10 cellular contexts compared by ENCODE assay signal in genomic region chr12:119695034-119695433, GRCh38. TPM values are rescaled to one million over a fixed set of nuclear protein-coding genes. Genes with fewer than 3 reads are reported as not detected.
DNase-seq lines count a peak whose midpoint lies in the region; ATAC-seq and TF ChIP-seq lines count a peak whose summit lies in the region.
"Had no signal": no experiment of that assay in that cellular context is flagged by ENCODE, and none has a peak within 500 bp of the region (broad histone marks: within the 10 kb centered on the region; RNA-seq: fewer than 3 reads in every experiment).

No MANE protein-coding gene starts in this region.

- no peaks in the 10 kb centered on the region for H3K9me3 ChIP-seq in psoas muscle
- H3K9me3 ChIP-seq: ovary had no signal

- no peaks in the 10 kb centered on the region for H3K4me1 ChIP-seq in psoas muscle

- no peak overlapping the region for H3K27ac ChIP-seq in psoas muscle
- H3K27ac ChIP-seq: ovary had no signal

- H3K4me3 ChIP-seq in NB4 (ENCODE audit: low read depth, low read length): no peak overlapping the region
- H3K4me3 ChIP-seq in epithelial cell of proximal tubule (ENCODE audit: low read depth, low read length): no peak overlapping the region
- H3K4me3 ChIP-seq in psoas muscle: no peak overlapping the region
- H3K4me3 ChIP-seq: ovary had no signal

- no peaks in the 10 kb centered on the region for H3K36me3 ChIP-seq in psoas muscle (ENCODE audit: insufficient read depth in 1 of 2, low read depth in 1 of 2)
- H3K36me3 ChIP-seq: ovary had no signal

- TF ChIP-seq POLR2A in NB4 (IDR thresholded peaks at IDR 0.05; ENCODE audit: extremely low read depth, insufficient read length): no peak

- no peaks in the 10 kb centered on the region for H3K27me3 ChIP-seq in psoas muscle (ENCODE audit: insufficient read depth in 3 of 3, low read length in 2 of 3)
- H3K27me3 ChIP-seq: ovary had no signal

- ATAC-seq in psoas muscle (no peak), GM21576 (IDR thresholded peaks at IDR 0.05; ENCODE audit: unreplicated experiment) (no peak), HG02623 (IDR thresholded peaks at IDR 0.05; ENCODE audit: unreplicated experiment) (no peak), HG02981 (IDR thresholded peaks at IDR 0.05; ENCODE audit: unreplicated experiment) (no peak)

- intact Hi-C loops in psoas muscle (cut with DNase I): no loop called here

- WGBS in psoas muscle, 3 donors: 85 to 90% (median 86%) methylated on average over 4 of the region's 4 CpGs

- TF ChIP-seq CTCF in NB4 (IDR thresholded peaks at IDR 0.05; ENCODE audit: low read depth, low read length): peak; percentile 60
- peak; percentile 75 for TF ChIP-seq CTCF in epithelial cell of proximal tubule (conservative IDR thresholded peaks at IDR 0.05; ENCODE audit: low read depth, low read length)
- peak; percentile 21 for TF ChIP-seq CTCF in psoas muscle (IDR thresholded peaks at IDR 0.05)

- DNase-seq in DMS53 (lab: John Stamatoyannopoulos, UW): peak; percentile 46
- DNase-seq in DMS53 treated with DMSO at 0.1 percent for 48 hours (lab: John Stamatoyannopoulos, UW; ENCODE audit: unreplicated experiment): no peak
- DNase-seq in NB4 (ENCODE audit: low read depth): no peak
- no peak for DNase-seq in epithelial cell of proximal tubule (ENCODE audit: low read depth)
- DNase-seq in psoas muscle: no peak
- DNase-seq: ovary; stimulated activated CD8-positive, alpha-beta memory T cell treated with anti-CD3 and anti-CD28 coated beads, Interleukin-4, amount 100 ng/mL, for 48 hours had no signal

RNA-seq across cellular contexts. Expression of gene PRKAB1, which starts 27.1 kb away (rescaled TPM):
- total RNA-seq in epithelial cell of proximal tubule (22.3 and 27.9 TPM in 2 replicates), psoas muscle (10 to 100 TPM in 2 of 4 donors, 1 to 10 TPM in 2; 9.0 to 16.7 (median 10.9) TPM)
- 10 to 100 TPM; 11.7 to 14.9 (median 11.9) TPM for polyA plus RNA-seq in psoas muscle

Comparison
In these comparisons a context has a peak if more than half of its experiments do, and no peak if none do; other contexts are left out.
1. CTCF ChIP-seq: peak in every context shown above with its lines; median percentile 75 in epithelial cell of proximal tubule; 60 in NB4; 21 in psoas muscle.